Comparison of ENCODE assay signal across 8 cellular contexts in genomic region chr1:19344372-19344810, GRCh38. TPM values are rescaled to one million over a fixed set of nuclear protein-coding genes. Genes with fewer than 3 reads are reported as not detected.
A peak's percentile ranks its signal among the peaks of the same experiment; 100 is the strongest.
DNase-seq lines count a peak whose midpoint lies in the region; ATAC-seq lines count a peak whose summit lies in the region.

No MANE protein-coding gene starts in this region.

- no peaks in the 10 kb centered on the region for H3K4me1 ChIP-seq in CD8-positive, alpha-beta memory T cell (ENCODE audit: insufficient read depth, low read length)
- H3K4me1 ChIP-seq in SJCRH30 (no peaks in the 10 kb centered on the region), right cardiac atrium (ENCODE audit: control insufficient read depth, insufficient read depth, low read length) (no peaks in the 10 kb centered on the region)

- intact Hi-C loops in right cardiac atrium (cut with DNase I) = loop anchor here (2.0 to 10.0 kb wide), 3 partner anchors 306 to 310 kb away; no protein-coding TSS in a partner anchor

- no peaks in the 10 kb centered on the region for H3K27me3 ChIP-seq in CD8-positive, alpha-beta memory T cell (ENCODE audit: insufficient read depth, low read length, poor library complexity, severe bottlenecking)
- no peaks in the 10 kb centered on the region for H3K27me3 ChIP-seq in SJCRH30
- H3K27me3 ChIP-seq in right cardiac atrium (ENCODE audit: control insufficient read depth, insufficient read depth) = no peaks in the 10 kb centered on the region

- H3K4me3 Mint-ChIP-seq in CD8-positive, alpha-beta memory T cell = peak overlapping the region in 2 of 7 donors; percentile 28 to 43

- no peaks in the 10 kb centered on the region for H3K9me3 ChIP-seq in CD8-positive, alpha-beta memory T cell (ENCODE audit: low read length)
- no peaks in the 10 kb centered on the region for H3K9me3 ChIP-seq in SJCRH30 (replicated peaks)
- no peaks in the 10 kb centered on the region for H3K9me3 ChIP-seq in right cardiac atrium (ENCODE audit: control insufficient read depth, low read length)

- POLR2A ChIA-PET in CD8-positive, alpha-beta memory T cell (lab: Charles Lee) = no interaction called here

- peak; percentile 11 to 57 (median 24) for DNase-seq in CD8-positive, alpha-beta memory T cell
- peak; percentile 23 for DNase-seq in HPDE6-E6E7 (ENCODE audit: extremely low spot score)
- DNase-seq in SJCRH30 = peak; percentile 62 to 73
- peak in 32 of 56 donors; percentile 7 to 72 (median 32) for DNase-seq in amygdala (lab: John Stamatoyannopoulos, UW)
- DNase-seq in right cardiac atrium = peak; percentile 71 to 88 (median 86)
- DNase-seq in stimulated activated CD4-positive, alpha-beta T cell treated with anti-CD3 and anti-CD28 coated beads, Interleukin-12 subunit alpha, Interleukin-12 subunit beta, amount 100 ng/mL, for 4 hours = peak; percentile 49

- H3K4me1 Mint-ChIP-seq in CD8-positive, alpha-beta memory T cell = peaks cover 2 to 19% (median 5%) of the 10 kb centered on the region in 3 donors

- peaks cover 0 to 89% (median 8%) of the 10 kb centered on the region in 3 donors for H3K36me3 Mint-ChIP-seq in CD8-positive, alpha-beta memory T cell

- CTCF ChIA-PET in CD8-positive, alpha-beta memory T cell (lab: Charles Lee) = interaction anchor here (0.6 to 4.0 kb wide), 11 partner anchors 12 to 315 kb away, joined by 3 to 23 read pairs (median 4); partner anchors contain the start of genes AKR7A2 and SLC66A1

- no peaks in the 10 kb centered on the region for H3K9me3 Mint-ChIP-seq in CD8-positive, alpha-beta memory T cell

- H3K27ac ChIP-seq in CD8-positive, alpha-beta memory T cell (ENCODE audit: low read depth, low read length) = no peak overlapping the region
- H3K27ac ChIP-seq in SJCRH30 = no peak overlapping the region
- no peak overlapping the region for H3K27ac ChIP-seq in right cardiac atrium (ENCODE audit: low read length)

- H3K27ac Mint-ChIP-seq in CD8-positive, alpha-beta memory T cell = peak overlapping the region in 3 of 8 donors; percentile 14 to 90 (median 61)

- H3K36me3 ChIP-seq in CD8-positive, alpha-beta memory T cell (ENCODE audit: insufficient read depth, low read length) = peaks cover 44% of the 10 kb centered on the region
- peaks cover 12% of the 10 kb centered on the region for H3K36me3 ChIP-seq in SJCRH30

- H3K4me3 ChIP-seq in CD8-positive, alpha-beta memory T cell (ENCODE audit: low read length) = no peak overlapping the region
- no peak overlapping the region for H3K4me3 ChIP-seq in SJCRH30
- H3K4me3 ChIP-seq in right cardiac atrium (ENCODE audit: low read length) = no peak overlapping the region

- H3K27me3 Mint-ChIP-seq in CD8-positive, alpha-beta memory T cell = peaks cover 0 to 1% of the 10 kb centered on the region in 2 donors

- WGBS in right cardiac atrium = 60% methylated on average over 12 of the region's 12 CpGs

- ATAC-seq in right cardiac atrium (peak; percentile 58 to 79), GM19328 (IDR thresholded peaks at IDR 0.05; ENCODE audit: unreplicated experiment) (no peak), GM18873 (IDR thresholded peaks at IDR 0.05; ENCODE audit: low FRiP score, unreplicated experiment) (no peak)

RNA-seq across cellular contexts. Expression of gene SLC66A1, which starts 32.3 kb away (rescaled TPM):
- total RNA-seq in CD8-positive, alpha-beta memory T cell = 10 to 100 TPM in 1 of 2 experiments, 1 to 10 TPM in 1; 8.6 to 10.4 TPM
- polyA plus RNA-seq in CD8-positive, alpha-beta memory T cell = 5.7 TPM
- total RNA-seq in SJCRH30 (2014; rRNA removed; shearing (Covaris generic)) = 31.3 and 33.4 TPM in 2 replicates
- total RNA-seq in right cardiac atrium = 1 to 10 TPM; 6.6 to 7.3 (median 7.2) TPM
- polyA plus RNA-seq in right cardiac atrium = 9.2 TPM

RNA-seq across cellular contexts. Expression of gene AKR7A2, which starts 32.4 kb away (rescaled TPM):
- total RNA-seq in CD8-positive, alpha-beta memory T cell = 10 to 100 TPM; 36.4 to 38.3 TPM
- polyA plus RNA-seq in CD8-positive, alpha-beta memory T cell = 102 TPM
- total RNA-seq in SJCRH30 (2014; rRNA removed; shearing (Covaris generic)) = 64.0 and 71.6 TPM in 2 replicates
- total RNA-seq in right cardiac atrium = 10 to 100 TPM; 29.7 to 41.9 (median 40.0) TPM
- polyA plus RNA-seq in right cardiac atrium = 25.9 TPM

RNA-seq across cellular contexts. Expression of gene AKR7A3, which starts 55.8 kb away (rescaled TPM):
- total RNA-seq in CD8-positive, alpha-beta memory T cell = under 1 TPM; 0.29 to 0.50 TPM
- not detected for polyA plus RNA-seq in CD8-positive, alpha-beta memory T cell
- total RNA-seq in SJCRH30 (2014; rRNA removed; shearing (Covaris generic)) = 0.06 and 0.25 TPM in 2 replicates
- total RNA-seq in right cardiac atrium = under 1 TPM in 3 of 4 donors, not detected in 1; 0.17 to 0.26 (median 0.22) TPM
- polyA plus RNA-seq in right cardiac atrium = 0.20 TPM

Comparison
In these comparisons a context has a peak if more than half of its experiments do, and no peak if none do; other contexts are left out.
1. DNase-seq: peak in every context shown above with its lines; median percentile 86 in right cardiac atrium; 68 in SJCRH30; 49 in stimulated activated CD4-positive, alpha-beta T cell treated with anti-CD3 and anti-CD28 coated beads, Interleukin-12 subunit alpha, Interleukin-12 subunit beta, amount 100 ng/mL, for 4 hours; 32 in amygdala; 24 in CD8-positive, alpha-beta memory T cell; 23 in HPDE6-E6E7.
2. ATAC-seq: peak in right cardiac atrium (2 of 2); none in GM19328 (single experiment) and GM18873 (single experiment).